8 cellular contexts compared by ENCODE assay signal in the genomic region with DNA sequence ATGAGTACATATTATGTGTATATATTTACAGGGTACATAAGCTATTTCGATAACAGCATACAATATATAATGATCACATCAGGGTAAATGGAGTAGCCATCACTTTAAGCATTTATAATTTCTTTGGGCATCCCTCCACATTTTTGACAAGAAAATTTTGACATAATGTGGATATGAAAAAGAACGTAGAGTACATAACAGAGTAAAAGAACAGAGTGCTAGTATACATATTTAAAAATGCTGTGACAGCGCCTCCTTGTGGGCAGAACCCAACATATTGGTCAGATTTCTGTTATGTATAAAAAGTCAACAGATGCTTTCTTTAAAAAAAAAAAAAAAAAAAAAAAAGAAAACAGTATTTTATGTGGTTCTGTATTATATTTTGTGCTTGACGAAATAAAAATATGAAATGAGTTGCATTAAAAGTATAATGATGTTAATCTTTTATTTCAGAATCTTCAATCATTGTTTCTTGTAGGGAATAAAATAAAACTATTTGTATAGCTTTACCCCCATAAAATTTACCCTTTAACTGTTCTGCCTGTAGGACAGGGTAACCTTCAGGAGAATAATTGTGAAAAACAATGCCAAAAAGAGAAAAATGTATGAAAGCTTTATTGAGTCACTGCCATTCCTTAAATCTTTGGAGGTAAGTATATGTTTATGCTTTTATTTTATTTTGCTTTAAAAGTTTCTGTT. TPM values are rescaled to one million over a fixed set of nuclear protein-coding genes. Genes with fewer than 3 reads are reported as not detected.
DNase-seq lines count a peak whose midpoint lies in the region; ATAC-seq and TF ChIP-seq lines count a peak whose summit lies in the region.

No MANE protein-coding gene starts in this region.

- H3K4me1 ChIP-seq in NT2/D1 (ENCODE audit: insufficient read depth, insufficient read length), result no peaks in the 10 kb centered on the region

- no peak overlapping the region for H3K4me2 ChIP-seq in neural cell (ENCODE audit: low read length)

- TF ChIP-seq RAD21 in neural cell (conservative IDR thresholded peaks at IDR 0.05), result peak; percentile 82

- H3K9me3 ChIP-seq in NT2/D1 (ENCODE audit: insufficient read depth, low read length), result no peaks in the 10 kb centered on the region
- no peaks in the 10 kb centered on the region for H3K9me3 ChIP-seq in neural cell (ENCODE audit: low read length)

- no peaks in the 10 kb centered on the region for H3K9me2 ChIP-seq in neural cell (ENCODE audit: insufficient read depth, low read length)

- DNase-seq in Ammon's horn (ENCODE audit: low spot score) (peak; percentile 72), NT2/D1 (ENCODE audit: low read depth, low spot score) (peak; percentile 44), erythroblast (lab: John Stamatoyannopoulos, UW) (peak; percentile 82 to 92), stromal cell of bone marrow (ENCODE audit: low read depth) (peak; percentile 48)
- peak; percentile 53 for DNase-seq in activated CD8-positive, alpha-beta memory T cell treated with anti-CD3 and anti-CD28 coated beads, Interleukin-2, amount 50 U/mL, for 1 hour (ENCODE audit: extremely low read depth)

- no peak overlapping the region for H3K4me3 ChIP-seq in NT2/D1 (ENCODE audit: insufficient read length, low read depth)
- no peak overlapping the region for H3K4me3 ChIP-seq in neural cell (ENCODE audit: low read length)

- no peaks in the 10 kb centered on the region for H3K79me2 ChIP-seq in neural cell (replicated peaks; ENCODE audit: insufficient read depth, low read length)

- H3K27me3 ChIP-seq in NT2/D1 (ENCODE audit: insufficient read depth, insufficient read length), result no peaks in the 10 kb centered on the region
- H3K27me3 ChIP-seq in neural cell (ENCODE audit: insufficient read depth, low read depth, low read length), result no peaks in the 10 kb centered on the region

- H2AFZ ChIP-seq in neural cell (ENCODE audit: low read depth, low read length), result no peak overlapping the region

- no peak overlapping the region for H3K27ac ChIP-seq in neural cell (ENCODE audit: low read length)

- ATAC-seq in HG03439 (IDR thresholded peaks at IDR 0.05; ENCODE audit: unreplicated experiment) (peak; percentile 50), HG03442 (IDR thresholded peaks at IDR 0.05; ENCODE audit: unreplicated experiment) (no peak)

- no peak for TF ChIP-seq EP300 in neural cell (conservative IDR thresholded peaks at IDR 0.05; ENCODE audit: poor library complexity, severe bottlenecking)

- H4K20me1 ChIP-seq in neural cell (ENCODE audit: insufficient read depth), result no peaks in the 10 kb centered on the region

- no peak for TF ChIP-seq POLR2A in erythroblast (IDR thresholded peaks at IDR 0.05; ENCODE audit: low read length)

- peak; percentile 78 for TF ChIP-seq CTCF in neural cell (IDR thresholded peaks at IDR 0.05; ENCODE audit: poor library complexity, severe bottlenecking)

- no peaks in the 10 kb centered on the region for H3K36me3 ChIP-seq in NT2/D1 (ENCODE audit: insufficient read depth, insufficient read length, low read length)
- peaks cover 5% of the 10 kb centered on the region for H3K36me3 ChIP-seq in neural cell (ENCODE audit: insufficient read depth, low read length)

- H3K9ac ChIP-seq in NT2/D1 (ENCODE audit: insufficient read length, low read depth) (no peak overlapping the region), neural cell (ENCODE audit: low read length) (no peak overlapping the region)

- no peaks in the 10 kb centered on the region for H3F3A ChIP-seq in neural cell (ENCODE audit: insufficient read depth, low read length, poor library complexity, severe bottlenecking)

TF ChIP-seq in neural cell, 6 proteins besides CTCF, POLR2A, EP300 and RAD21:
- TF ChIP-seq, protein P1, sequence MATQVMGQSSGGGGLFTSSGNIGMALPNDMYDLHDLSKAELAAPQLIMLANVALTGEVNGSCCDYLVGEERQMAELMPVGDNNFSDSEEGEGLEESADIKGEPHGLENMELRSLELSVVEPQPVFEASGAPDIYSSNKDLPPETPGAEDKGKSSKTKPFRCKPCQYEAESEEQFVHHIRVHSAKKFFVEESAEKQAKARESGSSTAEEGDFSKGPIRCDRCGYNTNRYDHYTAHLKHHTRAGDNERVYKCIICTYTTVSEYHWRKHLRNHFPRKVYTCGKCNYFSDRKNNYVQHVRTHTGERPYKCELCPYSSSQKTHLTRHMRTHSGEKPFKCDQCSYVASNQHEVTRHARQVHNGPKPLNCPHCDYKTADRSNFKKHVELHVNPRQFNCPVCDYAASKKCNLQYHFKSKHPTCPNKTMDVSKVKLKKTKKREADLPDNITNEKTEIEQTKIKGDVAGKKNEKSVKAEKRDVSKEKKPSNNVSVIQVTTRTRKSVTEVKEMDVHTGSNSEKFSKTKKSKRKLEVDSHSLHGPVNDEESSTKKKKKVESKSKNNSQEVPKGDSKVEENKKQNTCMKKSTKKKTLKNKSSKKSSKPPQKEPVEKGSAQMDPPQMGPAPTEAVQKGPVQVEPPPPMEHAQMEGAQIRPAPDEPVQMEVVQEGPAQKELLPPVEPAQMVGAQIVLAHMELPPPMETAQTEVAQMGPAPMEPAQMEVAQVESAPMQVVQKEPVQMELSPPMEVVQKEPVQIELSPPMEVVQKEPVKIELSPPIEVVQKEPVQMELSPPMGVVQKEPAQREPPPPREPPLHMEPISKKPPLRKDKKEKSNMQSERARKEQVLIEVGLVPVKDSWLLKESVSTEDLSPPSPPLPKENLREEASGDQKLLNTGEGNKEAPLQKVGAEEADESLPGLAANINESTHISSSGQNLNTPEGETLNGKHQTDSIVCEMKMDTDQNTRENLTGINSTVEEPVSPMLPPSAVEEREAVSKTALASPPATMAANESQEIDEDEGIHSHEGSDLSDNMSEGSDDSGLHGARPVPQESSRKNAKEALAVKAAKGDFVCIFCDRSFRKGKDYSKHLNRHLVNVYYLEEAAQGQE (IDR thresholded peaks at IDR 0.05; ENCODE audit: borderline replicate concordance), result no peak
- no peak for TF ChIP-seq TAF1 (IDR thresholded peaks at IDR 0.05; ENCODE audit: low read depth)
- TF ChIP-seq EZH2 (IDR thresholded peaks at IDR 0.05; ENCODE audit: borderline replicate concordance, insufficient read depth, low read length, poor library complexity, severe bottlenecking), result no peak
- peak; percentile 90 for TF ChIP-seq SMC3 (conservative IDR thresholded peaks at IDR 0.05; ENCODE audit: poor library complexity)
- no peak for TF ChIP-seq POLR2AphosphoS5 (IDR thresholded peaks at IDR 0.05)
- no peak for TF ChIP-seq MXI1 (conservative IDR thresholded peaks at IDR 0.05; ENCODE audit: poor library complexity, severe bottlenecking)

RNA-seq across cellular contexts. Expression of a gene that starts 18.3 kb away (rescaled TPM):
- 30.7 and 37.7 TPM in 2 replicates for polyA plus RNA-seq in neural cell
- polyA minus RNA-seq in neural cell, result 46.3 and 50.0 TPM in 2 replicates
